ENCODE assay signal across 22 cellular contexts in the genomic region with DNA sequence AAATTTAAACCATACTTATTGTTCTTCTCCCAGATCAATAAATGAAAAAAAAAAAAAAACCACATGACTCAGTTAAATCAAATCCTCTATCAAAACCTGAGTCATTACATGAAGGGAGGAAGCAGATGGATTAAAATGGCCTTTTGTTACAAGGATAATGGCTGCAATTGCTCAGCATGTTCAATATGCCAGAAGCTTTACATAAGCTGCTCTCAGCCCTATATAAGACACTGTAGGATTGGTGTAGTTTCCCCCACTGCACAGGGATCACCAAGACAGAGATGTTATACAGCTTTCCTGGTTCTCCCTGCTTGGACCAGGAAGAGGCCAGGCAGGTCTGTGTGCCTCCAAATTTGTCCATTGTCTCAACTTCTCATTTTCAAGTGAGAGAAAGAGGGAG.
DNase-seq lines count a peak whose midpoint lies in the region; ATAC-seq and TF ChIP-seq lines count a peak whose summit lies in the region.
"Had no signal": no experiment of that assay in that cellular context is flagged by ENCODE, and none has a peak within 500 bp of the region (broad histone marks: within the 10 kb centered on the region; RNA-seq: fewer than 3 reads in every experiment).

No MANE protein-coding gene starts in this region.

- ATAC-seq in GM19467 (IDR thresholded peaks at IDR 0.05; ENCODE audit: unreplicated experiment): no peak
- no peak for ATAC-seq in GM19395 (IDR thresholded peaks at IDR 0.05; ENCODE audit: unreplicated experiment)
- ATAC-seq: A549; activated CD8-positive, alpha-beta T cell treated with anti-CD3 and anti-CD28 coated beads for 36 hours had no signal

- H3K27ac ChIP-seq in HEK293 (ENCODE audit: extremely low read depth, low read depth, low read length) (no peak overlapping the region), adrenal gland (no peak overlapping the region)
- H3K27ac ChIP-seq: A549, colonic mucosa, ovary, right atrium auricular region had no signal

- in situ Hi-C loops in SK-MEL-5 (cut with HindIII; ENCODE audit: low pct_unique_long_range_greater_than_20kb, low sequenced_read_pairs): no loop called here

- no peak overlapping the region for H3K4me3 ChIP-seq in HEK293 (ENCODE audit: low read depth, low read length)
- H3K4me3 ChIP-seq in neuron (ENCODE audit: low read length): no peak overlapping the region
- no peak overlapping the region for H3K4me3 ChIP-seq in adrenal gland
- H3K4me3 ChIP-seq: A549, colonic mucosa, ovary, right atrium auricular region had no signal

- H3K36me3 ChIP-seq in HEK293 (ENCODE audit: control insufficient read depth in 2 of 2, insufficient read depth in 1 of 2, low read length in 2 of 2) (no peaks in the 10 kb centered on the region), neuron (ENCODE audit: insufficient read depth, low read length) (no peaks in the 10 kb centered on the region), adrenal gland (replicated peaks in 1 of 2) (no peaks in the 10 kb centered on the region)
- H3K36me3 ChIP-seq: BE2C, colonic mucosa, ovary, right atrium auricular region had no signal

- DNase-seq in NCI-H1092 treated with DMSO at 0.1 percent for 48 hours (lab: John Stamatoyannopoulos, UW) (peak; percentile 17), NCI-H1092 (lab: John Stamatoyannopoulos, UW) (no peak), SK-MEL-5 (ENCODE audit: low read depth, low spot score) (peak; percentile 81), adrenal gland (no peak)
- DNase-seq: activated CD8-positive, alpha-beta T cell treated with anti-CD3 and anti-CD28 coated beads for 36 hours; activated naive CD4-positive, alpha-beta T cell; BE2C; colonic mucosa; GF-D8; HCEC 1CT; kidney glomerular epithelial cell; NCI-H187; ovary; stimulated activated CD4-positive, alpha-beta T cell treated with anti-CD3 and anti-CD28 coated beads, Interleukin-4, amount 100 ng/mL, for 4 hours; T1000; trophoblast cell had no signal

- CTCF ChIA-PET in HEK293 (lab: Yijun Ruan, JAX): interaction anchor here (0.7 kb wide), 1 partner anchor 301 kb away, joined by 4 read pairs; no protein-coding TSS in a partner anchor

- H3K9me3 ChIP-seq in HEK293 (ENCODE audit: control insufficient read depth, insufficient read depth, low read depth, low read length) (no peaks in the 10 kb centered on the region), neuron (ENCODE audit: low read length) (no peaks in the 10 kb centered on the region), adrenal gland (replicated peaks in 1 of 3) (no peaks in the 10 kb centered on the region)
- H3K9me3 ChIP-seq: A549, BE2C, colonic mucosa, ovary, right atrium auricular region had no signal

- POLR2A ChIA-PET in HEK293 (lab: Yijun Ruan, JAX): no interaction called here

- no peaks in the 10 kb centered on the region for H3K4me1 ChIP-seq in HEK293 (ENCODE audit: control insufficient read depth, insufficient read depth, low read length)
- peaks cover 12% of the 10 kb centered on the region for H3K4me1 ChIP-seq in neuron (ENCODE audit: insufficient read depth, low read length)
- no peaks in the 10 kb centered on the region for H3K4me1 ChIP-seq in adrenal gland (replicated peaks in 1 of 2)
- H3K4me1 ChIP-seq: colonic mucosa, right atrium auricular region had no signal

- TF ChIP-seq CTCF in HEK293 (tag by site-specific recombination; IDR thresholded peaks at IDR 0.05): no peak
- TF ChIP-seq CTCF in adrenal gland (IDR thresholded peaks at IDR 0.05): no peak

- TF ChIP-seq POLR2A in adrenal gland (IDR thresholded peaks at IDR 0.05): no peak

- peak overlapping the region; percentile 44 for H2AFZ ChIP-seq in neuron (ENCODE audit: low read depth, low read length)

- intact Hi-C loops in adrenal gland (cut with DNase I): no loop called here

- H3K27me3 ChIP-seq in neuron (ENCODE audit: insufficient read depth, low read length): no peaks in the 10 kb centered on the region
- no peaks in the 10 kb centered on the region for H3K27me3 ChIP-seq in adrenal gland
- H3K27me3 ChIP-seq: BE2C, colonic mucosa, ovary, right atrium auricular region had no signal

TF ChIP-seq in HEK293, 187 proteins besides CTCF, POLR2A, EP300 and RAD21:
- TF ChIP-seq ZNF624 (tag by site-specific recombination; IDR thresholded peaks at IDR 0.05) (no peak), ZBTB20 (tag by site-specific recombination; IDR thresholded peaks at IDR 0.05) (peak; percentile 31; the same call in 1 of the 2 replicates), ZNF174 (tag by site-specific recombination; IDR thresholded peaks at IDR 0.05) (no peak), ZNF341 (tag by site-specific recombination; IDR thresholded peaks at IDR 0.05; ENCODE audit: low read depth) (no peak), ZFHX2 (tag by site-specific recombination; conservative IDR thresholded peaks at IDR 0.05) (no peak), ZNF221 (tag by site-specific recombination; IDR thresholded peaks at IDR 0.05; ENCODE audit: borderline replicate concordance) (no peak)
- TF ChIP-seq, protein P1, sequence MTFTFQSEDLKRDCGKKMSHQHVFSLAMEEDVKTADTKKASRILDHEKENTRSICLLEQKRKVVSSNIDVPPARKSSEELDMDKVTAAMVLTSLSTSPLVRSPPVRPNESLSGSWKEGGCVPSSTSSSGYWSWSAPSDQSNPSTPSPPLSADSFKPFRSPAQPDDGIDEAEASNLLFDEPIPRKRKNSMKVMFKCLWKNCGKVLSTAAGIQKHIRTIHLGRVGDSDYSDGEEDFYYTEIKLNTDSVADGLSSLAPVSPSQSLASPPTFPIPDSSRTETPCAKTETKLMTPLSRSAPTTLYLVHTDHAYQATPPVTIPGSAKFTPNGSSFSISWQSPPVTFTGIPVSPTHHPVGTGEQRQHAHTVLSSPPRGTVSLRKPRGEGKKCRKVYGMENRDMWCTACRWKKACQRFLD (tag by site-specific recombination; IDR thresholded peaks at IDR 0.05): no peak
TF ChIP-seq in HEK293: peak in this region for 1.

Comparison
In these comparisons a context has a peak if more than half of its experiments do, and no peak if none do; other contexts are left out.
1. DNase-seq: peak in NCI-H1092 treated with DMSO at 0.1 percent for 48 hours (single experiment) and SK-MEL-5 (single experiment); none in NCI-H1092 (single experiment) and adrenal gland (0 of 7).